1 cellular context compared by ENCODE assay signal in genomic region chr17:46043606-46044005, GRCh38.
TF ChIP-seq lines count a peak whose summit lies in the region.

No MANE protein-coding gene starts in this region.

TF ChIP-seq in WTC11, 78 proteins besides CTCF, POLR2A, EP300 and RAD21 (continued from another document):
- no peak for TF ChIP-seq ZNF281 (CRISPR knock-in tag; IDR thresholded peaks at IDR 0.05)
- no peak for TF ChIP-seq EMX1 (CRISPR knock-in tag; IDR thresholded peaks at IDR 0.05)
- no peak for TF ChIP-seq AFF4 (CRISPR knock-in tag; IDR thresholded peaks at IDR 0.05; ENCODE audit: borderline replicate concordance)
- TF ChIP-seq PREB (CRISPR knock-in tag; IDR thresholded peaks at IDR 0.05; ENCODE audit: borderline replicate concordance) = no peak
- no peak for TF ChIP-seq HMGXB4 (CRISPR knock-in tag; IDR thresholded peaks at IDR 0.05)
- no peak for TF ChIP-seq PRRX2 (CRISPR knock-in tag; IDR thresholded peaks at IDR 0.05)
- TF ChIP-seq NFATC4 (CRISPR knock-in tag; IDR thresholded peaks at IDR 0.05) = no peak
- TF ChIP-seq ZNF416 (CRISPR knock-in tag; IDR thresholded peaks at IDR 0.05) = no peak
- no peak for TF ChIP-seq ZNF121 (CRISPR knock-in tag; IDR thresholded peaks at IDR 0.05)
- TF ChIP-seq GABPB1 (CRISPR knock-in tag; IDR thresholded peaks at IDR 0.05) = no peak
- no peak for TF ChIP-seq E2F1 (CRISPR knock-in tag; IDR thresholded peaks at IDR 0.05)
- TF ChIP-seq NFE2L1 (CRISPR knock-in tag; IDR thresholded peaks at IDR 0.05) = no peak
- no peak for TF ChIP-seq PRDM15 (CRISPR knock-in tag; IDR thresholded peaks at IDR 0.05)
- no peak for TF ChIP-seq FOXJ3 (CRISPR knock-in tag; IDR thresholded peaks at IDR 0.05; ENCODE audit: borderline replicate concordance)
- TF ChIP-seq ATF1 (CRISPR knock-in tag; IDR thresholded peaks at IDR 0.05) = no peak
